Comparison of ENCODE assay signal across 9 cellular contexts in genomic region chr13:36778083-36778671, GRCh38. TPM values are rescaled to one million over a fixed set of nuclear protein-coding genes. Genes with fewer than 3 reads are reported as not detected.
A peak's percentile ranks its signal among the peaks of the same experiment; 100 is the strongest.
DNase-seq lines count a peak whose midpoint lies in the region; ATAC-seq and TF ChIP-seq lines count a peak whose summit lies in the region.
"Had no signal": no experiment of that assay in that cellular context is flagged by ENCODE, and none has a peak within 500 bp of the region (broad histone marks: within the 10 kb centered on the region; RNA-seq: fewer than 3 reads in every experiment).

No MANE protein-coding gene starts in this region.

- no peaks in the 10 kb centered on the region for H3K27me3 ChIP-seq in fibroblast of lung (ENCODE audit: control insufficient read depth, insufficient read depth, low read length)
- H3K27me3 ChIP-seq in BE2C: peaks cover 13% of the 10 kb centered on the region

- no peaks in the 10 kb centered on the region for H3K36me3 ChIP-seq in fibroblast of lung (ENCODE audit: control insufficient read depth, insufficient read depth, low read length)
- no peaks in the 10 kb centered on the region for H3K36me3 ChIP-seq in BE2C
- H3K36me3 ChIP-seq: thoracic aorta had no signal

- H3K9me3 ChIP-seq in fibroblast of lung (ENCODE audit: control insufficient read depth, insufficient read depth, low read depth, low read length): no peaks in the 10 kb centered on the region
- H3K9me3 ChIP-seq in BE2C: no peaks in the 10 kb centered on the region
- H3K9me3 ChIP-seq: thoracic aorta had no signal

- H3K4me3 ChIP-seq in fibroblast of lung (replicated peaks in 1 of 4; ENCODE audit: control extremely low read depth in 1 of 4, insufficient read depth in 1 of 4, low read depth in 3 of 4, low read length in 4 of 4) (peak overlapping the region in 2 of 4 experiments; percentile 16 to 41), BE2C (ENCODE audit: low read depth, low read length) (no peak overlapping the region)
- H3K4me3 ChIP-seq: thoracic aorta had no signal

- H3K79me2 ChIP-seq in fibroblast of lung (ENCODE audit: control insufficient read depth, insufficient read depth, low read length): no peaks in the 10 kb centered on the region

- no peak overlapping the region for H2AFZ ChIP-seq in fibroblast of lung (ENCODE audit: low read length)

- no peak for TF ChIP-seq CTCF in fibroblast of lung (conservative IDR thresholded peaks at IDR 0.05 in 1 of 2, IDR thresholded peaks at IDR 0.05 in 1 of 2; ENCODE audit: low read depth in 1 of 2, low read length in 2 of 2)
- no peak for TF ChIP-seq CTCF in BE2C (IDR thresholded peaks at IDR 0.05; ENCODE audit: low read depth, low read length)

- H4K20me1 ChIP-seq in fibroblast of lung (ENCODE audit: control insufficient read depth, extremely low read depth, insufficient read depth, low read length): no peaks in the 10 kb centered on the region

- H3K4me1 ChIP-seq in fibroblast of lung (ENCODE audit: control insufficient read depth, extremely low read depth, insufficient read depth, low read length) (no peaks in the 10 kb centered on the region), BE2C (no peaks in the 10 kb centered on the region)

- no peak overlapping the region for H3K4me2 ChIP-seq in fibroblast of lung (ENCODE audit: extremely low read depth, insufficient read depth, low read length)

- ATAC-seq in GM18868 (IDR thresholded peaks at IDR 0.05; ENCODE audit: unreplicated experiment) (peak; percentile 95), GM18873 (IDR thresholded peaks at IDR 0.05; ENCODE audit: low FRiP score, unreplicated experiment) (no peak)

- DNase-seq in HT1080 (ENCODE audit: low read depth): peak; percentile 23
- peak; percentile 61 to 97 for DNase-seq in fibroblast of lung (ENCODE audit: low read depth in 2 of 2)
- DNase-seq in renal cortical epithelial cell (ENCODE audit: low read depth): peak; percentile 84
- DNase-seq in SKM-1 (lab: John Stamatoyannopoulos, UW; ENCODE audit: unreplicated experiment): no peak
- no peak for DNase-seq in NCI-H446 (lab: John Stamatoyannopoulos, UW)
- DNase-seq in BE2C: no peak

- H3K27ac ChIP-seq in fibroblast of lung (ENCODE audit: insufficient read depth, low read length): no peak overlapping the region
- H3K27ac ChIP-seq: thoracic aorta had no signal

- no peak overlapping the region for H3K9ac ChIP-seq in fibroblast of lung (ENCODE audit: insufficient read depth, low read length)

RNA-seq across cellular contexts. Expression of gene RFXAP, which starts 40.8 kb away (rescaled TPM):
- 2.0 and 2.3 TPM in 2 replicates for total RNA-seq in HT1080 (2014; rRNA removed; shearing (Covaris generic))
- 7.7 and 8.3 TPM in 2 replicates for polyA plus RNA-seq in HT1080 (2015; cell fraction: cytosol; rRNA removed)
- 13.6 and 14.1 TPM in 2 replicates for polyA plus RNA-seq in HT1080 (2015; cell fraction: nucleus; rRNA removed)
- 1.0 and 1.8 TPM in 2 replicates for total RNA-seq in fibroblast of lung
- polyA plus RNA-seq in fibroblast of lung: 4.2 and 4.6 TPM in 2 replicates
- polyA plus RNA-seq in fibroblast of lung (2012): 3.9 and 4.4 TPM in 2 replicates
- 0.67 TPM in 1 of 2 replicates, not detected in the other for polyA minus RNA-seq in fibroblast of lung (ENCODE audit: low replicate concordance)
- 2.3 TPM in 1 of 2 replicates, not detected in the other for total RNA-seq in renal cortical epithelial cell
- polyA plus RNA-seq in BE2C (2012; ENCODE audit: insufficient read depth, insufficient read length, low read depth): 5.0 TPM

Comparison
In these comparisons a context has a peak if more than half of its experiments do, and no peak if none do; other contexts are left out.
1. DNase-seq: peak in HT1080 (single experiment), fibroblast of lung (2 of 2) and renal cortical epithelial cell (single experiment); none in SKM-1 (single experiment), NCI-H446 (0 of 2) and BE2C (single experiment).